ENCODE assay signal across 23 cellular contexts in genomic region chr3:163773136-163773535, GRCh38.
"Had no signal": no experiment of that assay in that cellular context is flagged by ENCODE, and none has a peak within 500 bp of the region (broad histone marks: within the 10 kb centered on the region; RNA-seq: fewer than 3 reads in every experiment).

No MANE protein-coding gene starts in this region.

- H3K36me3 Mint-ChIP-seq: activated naive CD4-positive, alpha-beta T cell treated with anti-CD3 and anti-CD28 coated beads, Interleukin-2, amount 50 U/mL, for 24 hours; brain; stimulated activated naive B cell treated with anti-CD40 and anti-IgM and Interleukin-4, amounts not matched to agents 10 μg/mL and 1 μg/mL and 100 μg/mL, for 72 hours had no signal

- H3K9me3 ChIP-seq: upper lobe of left lung had no signal

- H3K27ac ChIP-seq: heart left ventricle, upper lobe of left lung had no signal

- ATAC-seq: esophagus mucosa; heart left ventricle; left cardiac atrium; natural killer cell; stimulated activated naive B cell treated with anti-CD40 and anti-IgM and Interleukin-4, amounts not matched to agents 10 μg/mL and 1 μg/mL and 100 μg/mL, for 72 hours had no signal

- H3K4me3 Mint-ChIP-seq: activated naive CD4-positive, alpha-beta T cell treated with anti-CD3 and anti-CD28 coated beads, Interleukin-2, amount 50 U/mL, for 24 hours; brain; natural killer cell; stimulated activated naive B cell treated with anti-CD40 and anti-IgM and Interleukin-4, amounts not matched to agents 10 μg/mL and 1 μg/mL and 100 μg/mL, for 72 hours; T-helper 2 cell treated with Interferon-gamma antibody and Interleukin-4, amounts not matched to agents 5 μg/mL and 100 μg/mL, for 36 hours had no signal

- H3K4me3 ChIP-seq: heart left ventricle, upper lobe of left lung had no signal

- H3K27me3 Mint-ChIP-seq: activated naive CD4-positive, alpha-beta T cell treated with anti-CD3 and anti-CD28 coated beads, Interleukin-2, amount 50 U/mL, for 24 hours; stimulated activated naive B cell treated with anti-CD40 and anti-IgM and Interleukin-4, amounts not matched to agents 10 μg/mL and 1 μg/mL and 100 μg/mL, for 72 hours had no signal

- H3K4me1 Mint-ChIP-seq: activated naive CD4-positive, alpha-beta T cell treated with anti-CD3 and anti-CD28 coated beads, Interleukin-2, amount 50 U/mL, for 24 hours; brain; natural killer cell; stimulated activated naive B cell treated with anti-CD40 and anti-IgM and Interleukin-4, amounts not matched to agents 10 μg/mL and 1 μg/mL and 100 μg/mL, for 72 hours had no signal

- H3K27me3 ChIP-seq: heart left ventricle, upper lobe of left lung had no signal

- H3K27ac Mint-ChIP-seq: activated naive CD4-positive, alpha-beta T cell treated with anti-CD3 and anti-CD28 coated beads, Interleukin-2, amount 50 U/mL, for 24 hours; brain; natural killer cell; progenitor cell of endocrine pancreas; stimulated activated naive B cell treated with anti-CD40 and anti-IgM and Interleukin-4, amounts not matched to agents 10 μg/mL and 1 μg/mL and 100 μg/mL, for 72 hours; T-helper 2 cell treated with Interferon-gamma antibody and Interleukin-4, amounts not matched to agents 5 μg/mL and 100 μg/mL, for 36 hours had no signal

- H3K36me3 ChIP-seq: heart left ventricle, upper lobe of left lung had no signal

- DNase-seq: activated CD4-positive, alpha-beta T cell treated with anti-CD3 and anti-CD28 coated beads for 1 hour; activated CD4-positive, alpha-beta T cell treated with anti-CD3 and anti-CD28 coated beads, Interleukin-2, amount 50 U/mL, for 1 hour; activated gamma-delta T cell treated with Interleukin-2 at 50 U/mL for 16 hours; activated T-cell treated with anti-CD3 and anti-CD28 coated beads, Interleukin-2, amount 50 U/mL, for 1 hour; aorta; central memory CD4-positive, alpha-beta T cell; dermis blood vessel endothelial cell; effector memory CD4-positive, alpha-beta T cell; heart left ventricle; islet precursor cell; left cardiac atrium; midbrain; natural killer cell; retina; stimulated activated CD4-positive, alpha-beta T cell treated with anti-CD3 and anti-CD28 coated beads, Interleukin-2, amount 100 ng/mL, for 48 hours; stimulated activated CD8-positive, alpha-beta memory T cell treated with anti-CD3 and anti-CD28 coated beads, Interleukin-4, amount 100 ng/mL, for 48 hours; stimulated activated naive B cell treated with anti-CD40 and anti-IgM and Interleukin-4, amounts not matched to agents 10 μg/mL and 1 μg/mL and 100 μg/mL, for 72 hours; upper lobe of left lung had no signal
